ENCODE assay signal across 20 cellular contexts in the genomic region with DNA sequence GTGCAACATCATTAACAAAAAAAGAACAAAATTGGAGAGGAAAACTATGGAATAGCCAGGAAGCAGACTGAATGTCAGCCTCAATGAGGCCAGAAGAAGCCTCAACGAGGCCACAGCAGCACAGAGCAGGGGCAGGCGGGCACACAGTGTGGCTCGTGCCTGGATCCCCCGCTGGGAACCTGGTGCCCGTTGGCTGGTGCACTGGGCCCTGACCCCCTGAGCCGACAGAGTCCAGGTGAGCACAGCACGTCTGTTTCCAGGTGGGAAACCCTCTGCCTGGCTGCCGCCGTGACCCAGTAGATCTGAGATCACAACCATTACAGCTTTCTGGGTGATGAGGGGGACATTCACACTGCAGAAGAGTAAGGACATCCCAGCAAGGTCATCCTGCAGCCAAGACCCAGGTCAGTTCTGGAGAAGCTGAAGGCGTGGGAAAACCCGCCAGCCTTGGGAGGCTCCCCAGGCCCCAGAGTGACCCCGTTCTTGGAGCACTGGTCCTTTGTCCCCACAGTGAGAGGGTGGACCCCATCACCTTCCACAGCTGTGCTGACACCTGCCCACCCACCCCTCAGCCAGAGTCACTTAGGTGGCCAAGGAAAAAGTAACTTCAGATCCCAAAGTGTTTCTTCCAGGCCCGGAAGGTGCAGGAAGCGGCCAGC.
"Had no signal": no experiment of that assay in that cellular context is flagged by ENCODE, and none has a peak within 500 bp of the region (broad histone marks: within the 10 kb centered on the region; RNA-seq: fewer than 3 reads in every experiment).

No MANE protein-coding gene starts in this region.

- H3K9me2 ChIP-seq: SK-N-SH had no signal

- H3K4me2 ChIP-seq: KMS-11, SK-N-SH had no signal

- H3K4me3 ChIP-seq: K562 had no signal

- DNase-seq: Kasumi-1, MM.1S, NCI-H1092 treated with DMSO at 0.1 percent for 48 hours, NCI-H1436, NCI-H187, NCI-H2029, NCI-H2081 treated with DMSO at 0.1 percent for 48 hours, NCI-H2171, NCI-H226, NCI-H446, NCI-H510A, NCI-H524 treated with DMSO at 0.1 percent for 48 hours, NCI-H69, SHP77, SK-N-SH had no signal

- H3K9ac ChIP-seq: KMS-11, SK-N-SH had no signal

- ATAC-seq: K562, Panc1 had no signal

- H3K27ac ChIP-seq: HL-60, KMS-11, RWPE1 had no signal
